8 cellular contexts compared by ENCODE assay signal in genomic region chr12:9107542-9107873, GRCh38. TPM values are rescaled to one million over a fixed set of nuclear protein-coding genes. Genes with fewer than 3 reads are reported as not detected.
"Had no signal": no experiment of that assay in that cellular context is flagged by ENCODE, and none has a peak within 500 bp of the region (broad histone marks: within the 10 kb centered on the region; RNA-seq: fewer than 3 reads in every experiment).

No MANE protein-coding gene starts in this region.

- ATAC-seq: HCT116 had no signal

- H2AFZ ChIP-seq: GM23248 had no signal

- H3K4me1 ChIP-seq: HAP-1 had no signal

- H3K4me3 ChIP-seq: GM23248, HAP-1 had no signal

- H3K9me3 ChIP-seq: HAP-1 had no signal

- DNase-seq: GM23248, GOT3, H7, HFFc6, IMR-90 had no signal

- H3K36me3 ChIP-seq: HAP-1 had no signal

- H3K9ac ChIP-seq: GM23248 had no signal

- H3K27ac ChIP-seq: GM23248, HL-60 had no signal

RNA-seq across cellular contexts. Expression of gene A2M, which starts 8.2 kb away (rescaled TPM):
- total RNA-seq: H7 had no signal
